ENCODE assay signal across 1 cellular context in the genomic region with DNA sequence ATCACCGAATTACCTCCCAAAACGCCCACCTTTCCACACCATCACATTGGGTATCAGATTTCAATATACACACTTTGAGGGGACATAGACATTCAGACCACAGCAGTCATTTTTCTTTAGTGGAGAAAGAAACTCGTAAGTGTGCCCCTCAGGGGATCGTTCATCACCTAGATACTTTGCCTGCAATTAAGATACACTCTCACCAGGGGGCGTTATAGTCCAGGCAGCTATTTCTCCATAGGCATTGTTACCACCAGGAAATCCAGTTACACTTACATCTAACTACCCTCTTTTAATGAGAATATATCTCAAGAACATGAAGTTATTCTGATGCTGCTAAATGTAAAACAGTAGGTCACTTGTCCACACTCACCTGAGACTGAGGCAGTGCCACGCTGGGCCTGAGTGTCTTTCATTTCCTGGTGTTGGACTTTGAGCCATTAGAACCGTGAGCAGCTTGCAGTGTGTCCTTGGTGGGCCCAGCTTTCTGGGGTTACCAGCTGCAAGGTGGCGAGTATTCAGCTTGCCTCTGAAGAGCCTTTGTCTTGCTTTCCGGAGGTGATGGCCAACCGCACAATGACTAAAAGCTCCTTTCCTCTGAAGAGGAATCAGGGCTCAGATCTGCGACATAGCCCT.
TF ChIP-seq lines count a peak whose summit lies in the region.

No MANE protein-coding gene starts in this region.

TF ChIP-seq in HCT116, 20 proteins besides CTCF, POLR2A, EP300 and RAD21 (continued from another document):
- TF ChIP-seq, protein P1, sequence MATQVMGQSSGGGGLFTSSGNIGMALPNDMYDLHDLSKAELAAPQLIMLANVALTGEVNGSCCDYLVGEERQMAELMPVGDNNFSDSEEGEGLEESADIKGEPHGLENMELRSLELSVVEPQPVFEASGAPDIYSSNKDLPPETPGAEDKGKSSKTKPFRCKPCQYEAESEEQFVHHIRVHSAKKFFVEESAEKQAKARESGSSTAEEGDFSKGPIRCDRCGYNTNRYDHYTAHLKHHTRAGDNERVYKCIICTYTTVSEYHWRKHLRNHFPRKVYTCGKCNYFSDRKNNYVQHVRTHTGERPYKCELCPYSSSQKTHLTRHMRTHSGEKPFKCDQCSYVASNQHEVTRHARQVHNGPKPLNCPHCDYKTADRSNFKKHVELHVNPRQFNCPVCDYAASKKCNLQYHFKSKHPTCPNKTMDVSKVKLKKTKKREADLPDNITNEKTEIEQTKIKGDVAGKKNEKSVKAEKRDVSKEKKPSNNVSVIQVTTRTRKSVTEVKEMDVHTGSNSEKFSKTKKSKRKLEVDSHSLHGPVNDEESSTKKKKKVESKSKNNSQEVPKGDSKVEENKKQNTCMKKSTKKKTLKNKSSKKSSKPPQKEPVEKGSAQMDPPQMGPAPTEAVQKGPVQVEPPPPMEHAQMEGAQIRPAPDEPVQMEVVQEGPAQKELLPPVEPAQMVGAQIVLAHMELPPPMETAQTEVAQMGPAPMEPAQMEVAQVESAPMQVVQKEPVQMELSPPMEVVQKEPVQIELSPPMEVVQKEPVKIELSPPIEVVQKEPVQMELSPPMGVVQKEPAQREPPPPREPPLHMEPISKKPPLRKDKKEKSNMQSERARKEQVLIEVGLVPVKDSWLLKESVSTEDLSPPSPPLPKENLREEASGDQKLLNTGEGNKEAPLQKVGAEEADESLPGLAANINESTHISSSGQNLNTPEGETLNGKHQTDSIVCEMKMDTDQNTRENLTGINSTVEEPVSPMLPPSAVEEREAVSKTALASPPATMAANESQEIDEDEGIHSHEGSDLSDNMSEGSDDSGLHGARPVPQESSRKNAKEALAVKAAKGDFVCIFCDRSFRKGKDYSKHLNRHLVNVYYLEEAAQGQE (IDR thresholded peaks at IDR 0.05; ENCODE audit: low read depth), result no peak
- TF ChIP-seq SIN3A (IDR thresholded peaks at IDR 0.05; ENCODE audit: low read depth) (no peak), CEBPB (IDR thresholded peaks at IDR 0.05; ENCODE audit: low read depth) (no peak), CBX3 (IDR thresholded peaks at IDR 0.05; ENCODE audit: low read depth) (no peak)
